ENCODE assay signal across 25 cellular contexts in the genomic region with DNA sequence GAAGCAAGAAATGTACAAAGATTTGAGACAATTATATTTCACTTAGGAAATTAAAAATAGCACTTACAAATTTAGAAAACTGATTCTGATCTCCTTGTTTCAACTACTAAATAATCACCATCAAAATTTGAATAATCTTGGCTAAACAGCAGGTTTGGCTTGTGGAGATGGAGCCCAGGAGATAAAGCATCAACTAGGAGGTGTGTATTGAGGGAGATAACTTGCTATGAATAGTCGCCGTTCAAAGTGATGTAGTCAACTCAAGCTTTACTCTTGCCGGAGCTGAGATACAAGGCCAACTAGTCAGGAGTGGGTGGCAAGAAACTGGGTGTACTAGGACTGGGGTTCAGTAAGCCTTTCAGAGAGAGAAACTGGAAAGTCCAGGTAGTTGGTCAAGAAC.
"Had no signal": no experiment of that assay in that cellular context is flagged by ENCODE, and none has a peak within 500 bp of the region (broad histone marks: within the 10 kb centered on the region; RNA-seq: fewer than 3 reads in every experiment).

No MANE protein-coding gene starts in this region.

- H3K4me3 Mint-ChIP-seq: mesothelial cell of epicardium, naive B cell had no signal

- H3K27ac ChIP-seq: coronary artery, dorsolateral prefrontal cortex, epithelial cell of prostate, esophagus squamous epithelium, gastrocnemius medialis, heart right ventricle, left lung, lower lobe of right lung had no signal

- DNase-seq: dermis blood vessel endothelial cell; dorsolateral prefrontal cortex; effector CD4-positive, alpha-beta T cell; effector memory CD4-positive, alpha-beta T cell; esophagus squamous epithelium; foreskin fibroblast; foreskin melanocyte; gastrocnemius medialis; glutamatergic neuron; head of caudate nucleus; heart right ventricle; hippocampal formation; left cardiac atrium; left lung; left ventricle myocardium superior; lower lobe of right lung; mesenchymal stem cell; mucosa of descending colon; naive B cell had no signal

- H3K27me3 Mint-ChIP-seq: naive B cell had no signal

- H3K9me3 ChIP-seq: esophagus squamous epithelium, gastrocnemius medialis, left lung, lower lobe of right lung, mucosa of descending colon had no signal

- H3K4me1 Mint-ChIP-seq: naive B cell had no signal

- ATAC-seq: gastrocnemius medialis, heart right ventricle, left cardiac atrium, left lung, left ventricle myocardium superior, lower lobe of right lung, mucosa of descending colon had no signal

- H3K4me1 ChIP-seq: esophagus squamous epithelium, gastrocnemius medialis, left lung, lower lobe of right lung had no signal

- FAIRE-seq: colon, islet of Langerhans, keratinocyte had no signal

- H3K36me3 ChIP-seq: esophagus squamous epithelium, lower lobe of right lung had no signal

- H3K27ac Mint-ChIP-seq: mesothelial cell of epicardium had no signal

- H3K27me3 ChIP-seq: dorsolateral prefrontal cortex, esophagus squamous epithelium, gastrocnemius medialis, left lung had no signal

- H3K4me3 ChIP-seq: coronary artery, dorsolateral prefrontal cortex, esophagus squamous epithelium, gastrocnemius medialis, heart right ventricle, left lung, lower lobe of right lung, mucosa of descending colon had no signal

- H3K9me3 Mint-ChIP-seq: naive B cell had no signal
